Comparison of ENCODE assay signal across 1 cellular context in the genomic region with DNA sequence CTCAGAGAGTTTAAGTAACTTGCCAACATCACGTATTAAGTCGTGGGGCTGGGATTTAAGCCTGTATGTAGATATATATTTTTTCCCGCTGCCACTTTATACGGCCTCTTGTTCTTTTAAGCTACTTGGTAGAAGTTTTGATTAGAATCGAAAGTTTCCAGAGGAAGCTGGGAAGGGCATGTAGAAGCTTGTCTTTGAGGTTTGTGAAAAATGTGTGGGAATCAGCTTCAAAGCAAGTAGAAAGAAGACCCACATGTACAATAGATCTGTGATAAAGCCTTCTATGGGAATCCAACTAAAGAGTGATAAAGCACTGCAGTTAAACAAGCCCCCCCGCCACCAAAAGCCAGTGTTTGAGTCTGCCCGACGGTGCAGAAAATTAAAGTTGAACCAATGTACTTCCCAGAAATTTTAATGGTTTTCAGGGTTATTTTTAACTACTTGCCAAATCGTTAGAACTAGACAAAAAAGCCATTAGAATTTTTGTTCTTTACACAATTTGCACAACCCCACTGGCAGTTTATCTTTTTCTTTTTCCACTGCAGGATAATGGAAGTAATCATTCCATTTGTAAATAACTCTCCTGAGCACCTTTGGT.
TF ChIP-seq lines count a peak whose summit lies in the region.

No MANE protein-coding gene starts in this region.

TF ChIP-seq in HepG2, 621 proteins besides CTCF, POLR2A, EP300 and RAD21:
- TF ChIP-seq HIVEP1 (CRISPR knock-in tag; IDR thresholded peaks at IDR 0.05): no peak
- TF ChIP-seq, protein P1, sequence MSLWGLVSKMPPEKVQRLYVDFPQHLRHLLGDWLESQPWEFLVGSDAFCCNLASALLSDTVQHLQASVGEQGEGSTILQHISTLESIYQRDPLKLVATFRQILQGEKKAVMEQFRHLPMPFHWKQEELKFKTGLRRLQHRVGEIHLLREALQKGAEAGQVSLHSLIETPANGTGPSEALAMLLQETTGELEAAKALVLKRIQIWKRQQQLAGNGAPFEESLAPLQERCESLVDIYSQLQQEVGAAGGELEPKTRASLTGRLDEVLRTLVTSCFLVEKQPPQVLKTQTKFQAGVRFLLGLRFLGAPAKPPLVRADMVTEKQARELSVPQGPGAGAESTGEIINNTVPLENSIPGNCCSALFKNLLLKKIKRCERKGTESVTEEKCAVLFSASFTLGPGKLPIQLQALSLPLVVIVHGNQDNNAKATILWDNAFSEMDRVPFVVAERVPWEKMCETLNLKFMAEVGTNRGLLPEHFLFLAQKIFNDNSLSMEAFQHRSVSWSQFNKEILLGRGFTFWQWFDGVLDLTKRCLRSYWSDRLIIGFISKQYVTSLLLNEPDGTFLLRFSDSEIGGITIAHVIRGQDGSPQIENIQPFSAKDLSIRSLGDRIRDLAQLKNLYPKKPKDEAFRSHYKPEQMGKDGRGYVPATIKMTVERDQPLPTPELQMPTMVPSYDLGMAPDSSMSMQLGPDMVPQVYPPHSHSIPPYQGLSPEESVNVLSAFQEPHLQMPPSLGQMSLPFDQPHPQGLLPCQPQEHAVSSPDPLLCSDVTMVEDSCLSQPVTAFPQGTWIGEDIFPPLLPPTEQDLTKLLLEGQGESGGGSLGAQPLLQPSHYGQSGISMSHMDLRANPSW (CRISPR knock-in tag; IDR thresholded peaks at IDR 0.05; ENCODE audit: borderline replicate concordance): no peak
- TF ChIP-seq ZNF629 (CRISPR knock-in tag; conservative IDR thresholded peaks at IDR 0.05): 0 out of 2 replicates have a peak, but pooled peaks have one; percentile 33
